11 cellular contexts compared by ENCODE assay signal in the genomic region with DNA sequence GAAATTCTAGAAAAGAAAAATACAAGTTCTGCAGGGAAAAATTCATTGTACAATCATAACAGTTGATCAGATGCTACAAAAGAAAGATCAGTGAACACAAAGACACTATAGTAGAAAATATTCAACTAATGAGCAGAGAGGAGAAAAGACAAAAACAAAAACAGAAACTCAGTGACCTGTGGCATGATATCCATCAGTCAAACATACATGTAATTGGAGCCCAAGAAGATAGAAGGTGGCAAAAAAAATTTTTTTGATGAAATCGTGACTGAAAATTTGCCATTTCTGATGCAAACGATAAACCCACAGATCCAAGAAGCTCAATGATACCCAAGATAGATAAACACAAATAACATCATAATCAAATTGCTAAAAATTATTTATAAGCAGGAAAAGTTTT. TPM values are rescaled to one million over a fixed set of nuclear protein-coding genes. Genes with fewer than 3 reads are reported as not detected.
"Had no signal": no experiment of that assay in that cellular context is flagged by ENCODE, and none has a peak within 500 bp of the region (broad histone marks: within the 10 kb centered on the region; RNA-seq: fewer than 3 reads in every experiment).

No MANE protein-coding gene starts in this region.

- H3K36me3 ChIP-seq: HAP-1 had no signal

- H3K4me1 ChIP-seq: HAP-1 had no signal

- H3K4me3 ChIP-seq: GM23248, GM23338, HAP-1 had no signal

- FAIRE-seq: H1, H54 had no signal

- ATAC-seq: GM23338, HCT116 had no signal

- H3K9me3 ChIP-seq: HAP-1 had no signal

- H3K27ac ChIP-seq: GM23248 had no signal

- DNase-seq: GM23248, GOT3, H7, H9, HCEC 1CT, HFFc6 had no signal

- H3K4me2 ChIP-seq: GM23338 had no signal

RNA-seq across cellular contexts. Expression of a gene that starts 13.1 kb away (rescaled TPM):
- total RNA-seq: GM23338, H1 had no signal
- polyA plus RNA-seq: GM23248, GM23338 had no signal
